17 cellular contexts compared by ENCODE assay signal in genomic region chr12:55700255-55701018, GRCh38. TPM values are rescaled to one million over a fixed set of nuclear protein-coding genes. Genes with fewer than 3 reads are reported as not detected.
DNase-seq lines count a peak whose midpoint lies in the region; ATAC-seq lines count a peak whose summit lies in the region.
"Had no signal": no experiment of that assay in that cellular context is flagged by ENCODE, and none has a peak within 500 bp of the region (broad histone marks: within the 10 kb centered on the region; RNA-seq: fewer than 3 reads in every experiment).

No MANE protein-coding gene starts in this region.

- no peaks in the 10 kb centered on the region for H3K27me3 Mint-ChIP-seq in activated T-cell treated with anti-CD3 and anti-CD28 coated beads, Interleukin-2, amount 50 U/mL, for 72 hours (ENCODE audit: low read depth)
- H3K27me3 Mint-ChIP-seq in activated naive CD4-positive, alpha-beta T cell treated with anti-CD3 and anti-CD28 coated beads for 36 hours (ENCODE audit: low read depth) = no peaks in the 10 kb centered on the region

- peaks cover 6% of the 10 kb centered on the region for H3K4me1 ChIP-seq in right cardiac atrium (ENCODE audit: control insufficient read depth, insufficient read depth, low read length)
- no peaks in the 10 kb centered on the region for H3K4me1 ChIP-seq in effector memory CD4-positive, alpha-beta T cell (ENCODE audit: control insufficient read depth, insufficient read depth, low read length, poor library complexity, severe bottlenecking)
- H3K4me1 ChIP-seq: body of pancreas had no signal

- H3K36me3 ChIP-seq in effector memory CD4-positive, alpha-beta T cell (ENCODE audit: control insufficient read depth, insufficient read depth, low read length) = no peaks in the 10 kb centered on the region

- H3K9me3 ChIP-seq in right cardiac atrium (ENCODE audit: control insufficient read depth, low read length) = no peaks in the 10 kb centered on the region
- H3K9me3 ChIP-seq in effector memory CD4-positive, alpha-beta T cell (ENCODE audit: control insufficient read depth, low read length) = no peaks in the 10 kb centered on the region
- H3K9me3 ChIP-seq: body of pancreas, tibial nerve had no signal

- CTCF ChIA-PET in activated naive CD4-positive, alpha-beta T cell treated with anti-CD3 and anti-CD28 coated beads for 36 hours (lab: Charles Lee) = no interaction called here

- no peaks in the 10 kb centered on the region for H3K27me3 ChIP-seq in right cardiac atrium (ENCODE audit: control insufficient read depth, insufficient read depth)
- H3K27me3 ChIP-seq in effector memory CD4-positive, alpha-beta T cell (replicated peaks; ENCODE audit: control insufficient read depth, insufficient read depth, low read length, poor library complexity, severe bottlenecking) = no peaks in the 10 kb centered on the region
- H3K27me3 ChIP-seq: body of pancreas, tibial nerve had no signal

- 79% methylated on average over 21 of the region's 21 CpGs for WGBS in right cardiac atrium

- no peaks in the 10 kb centered on the region for H3K9me3 Mint-ChIP-seq in activated T-cell treated with anti-CD3 and anti-CD28 coated beads, Interleukin-2, amount 50 U/mL, for 72 hours
- H3K9me3 Mint-ChIP-seq in activated naive CD4-positive, alpha-beta T cell treated with anti-CD3 and anti-CD28 coated beads for 36 hours = no peaks in the 10 kb centered on the region
- H3K9me3 Mint-ChIP-seq: activated T-helper 1 cell treated with anti-CD3 and anti-CD28 coated beads, Interleukin-12 subunit alpha, Interleukin-12 subunit beta, Interleukin-2, Interleukin-4 antibody, amounts not matched to agents 30 ng/mL and 10 ng/mL and 1 ng/mL, durations not matched to agents 14 hours and 24 hours and 36 hours; nephron had no signal

- no peak for ATAC-seq in right cardiac atrium
- no peak for ATAC-seq in activated T-cell treated with anti-CD3 and anti-CD28 coated beads, Interleukin-2, amount 50 U/mL, for 72 hours (replicated peaks in 1 of 2)
- ATAC-seq: body of pancreas, left colon had no signal

- no peak overlapping the region for H3K27ac Mint-ChIP-seq in activated T-cell treated with anti-CD3 and anti-CD28 coated beads, Interleukin-2, amount 50 U/mL, for 72 hours
- H3K27ac Mint-ChIP-seq in activated naive CD4-positive, alpha-beta T cell treated with anti-CD3 and anti-CD28 coated beads for 36 hours = no peak overlapping the region
- H3K27ac Mint-ChIP-seq: activated T-helper 1 cell treated with anti-CD3 and anti-CD28 coated beads, Interleukin-12 subunit alpha, Interleukin-12 subunit beta, Interleukin-2, Interleukin-4 antibody, amounts not matched to agents 30 ng/mL and 10 ng/mL and 1 ng/mL, durations not matched to agents 14 hours and 24 hours and 36 hours had no signal

- H3K4me3 ChIP-seq in right cardiac atrium (ENCODE audit: low read length) = no peak overlapping the region
- H3K4me3 ChIP-seq in effector memory CD4-positive, alpha-beta T cell (ENCODE audit: insufficient read depth, low read depth, low read length, poor library complexity, severe bottlenecking) = no peak overlapping the region
- H3K4me3 ChIP-seq: body of pancreas, skin epidermis, tibial nerve had no signal

- H3K4me3 Mint-ChIP-seq in activated T-cell treated with anti-CD3 and anti-CD28 coated beads, Interleukin-2, amount 50 U/mL, for 72 hours = no peak overlapping the region
- no peak overlapping the region for H3K4me3 Mint-ChIP-seq in activated naive CD4-positive, alpha-beta T cell treated with anti-CD3 and anti-CD28 coated beads for 36 hours
- H3K4me3 Mint-ChIP-seq: activated T-helper 1 cell treated with anti-CD3 and anti-CD28 coated beads, Interleukin-12 subunit alpha, Interleukin-12 subunit beta, Interleukin-2, Interleukin-4 antibody, amounts not matched to agents 30 ng/mL and 10 ng/mL and 1 ng/mL, durations not matched to agents 14 hours and 24 hours and 36 hours; nephron had no signal

- H3K4me1 Mint-ChIP-seq in activated T-cell treated with anti-CD3 and anti-CD28 coated beads, Interleukin-2, amount 50 U/mL, for 72 hours (ENCODE audit: low read depth) = no peaks in the 10 kb centered on the region
- H3K4me1 Mint-ChIP-seq in activated naive CD4-positive, alpha-beta T cell treated with anti-CD3 and anti-CD28 coated beads for 36 hours (ENCODE audit: low read depth) = no peaks in the 10 kb centered on the region

- peak; percentile 9 for DNase-seq in 8988T
- peak; percentile 84 for DNase-seq in LHCN-M2 (ENCODE audit: low read depth)
- DNase-seq in T1000 (lab: John Stamatoyannopoulos, UW) = peak; percentile 63
- DNase-seq in right cardiac atrium = peak in 2 of 3 donors; percentile 48 to 56
- no peak for DNase-seq in activated T-cell treated with anti-CD3 and anti-CD28 coated beads, Interleukin-2, amount 50 U/mL, for 72 hours
- no peak for DNase-seq in effector memory CD4-positive, alpha-beta T cell
- no peak for DNase-seq in GM19238 (ENCODE audit: insufficient read length, low spot score)
- no peak for DNase-seq in activated naive CD4-positive, alpha-beta T cell treated with anti-CD3 and anti-CD28 coated beads for 36 hours
- DNase-seq: activated CD4-positive, alpha-beta T cell treated with anti-CD3 and anti-CD28 coated beads for 4 hours; body of pancreas; NCI-H1436; NCI-H748 treated with DMSO at 0.1 percent for 48 hours had no signal

- H3K36me3 Mint-ChIP-seq in activated T-cell treated with anti-CD3 and anti-CD28 coated beads, Interleukin-2, amount 50 U/mL, for 72 hours (ENCODE audit: insufficient read depth in 2 of 2) = peaks cover 0 to 1% of the 10 kb centered on the region in 2 donors
- no peaks in the 10 kb centered on the region for H3K36me3 Mint-ChIP-seq in activated naive CD4-positive, alpha-beta T cell treated with anti-CD3 and anti-CD28 coated beads for 36 hours (ENCODE audit: low read depth)

- peak overlapping the region; percentile 62 for H3K27ac ChIP-seq in right cardiac atrium (ENCODE audit: low read length)
- H3K27ac ChIP-seq in effector memory CD4-positive, alpha-beta T cell (ENCODE audit: insufficient read depth, low read length, poor library complexity, severe bottlenecking) = no peak overlapping the region
- H3K27ac ChIP-seq: body of pancreas, skin epidermis had no signal

- intact Hi-C loops in right cardiac atrium (cut with DNase I) = no loop called here
- intact Hi-C loops in activated naive CD4-positive, alpha-beta T cell treated with anti-CD3 and anti-CD28 coated beads for 36 hours (cut with micrococcal nuclease) = no loop called here

RNA-seq across cellular contexts. Expression of gene ITGA7, which starts 7.3 kb away (rescaled TPM):
- total RNA-seq in LHCN-M2 (2014; rRNA removed) (135 and 217 TPM in 2 replicates), right cardiac atrium (100 to 1,000 TPM; 465 to 674 (median 604) TPM)
- polyA plus RNA-seq in LHCN-M2 (2012) = 67.9 TPM
- polyA plus RNA-seq in right cardiac atrium = 288 TPM
- 1 to 10 TPM; 6.6 to 8.9 TPM for total RNA-seq in activated T-cell treated with anti-CD3 and anti-CD28 coated beads, Interleukin-2, amount 50 U/mL, for 72 hours
- 1 to 10 TPM; 3.9 to 4.8 TPM for total RNA-seq in activated naive CD4-positive, alpha-beta T cell treated with anti-CD3 and anti-CD28 coated beads for 36 hours

RNA-seq across cellular contexts. Expression of gene BLOC1S1, which starts 15.4 kb away (rescaled TPM):
- 118 and 135 TPM in 2 replicates for total RNA-seq in LHCN-M2 (2014; rRNA removed)
- polyA plus RNA-seq in LHCN-M2 (2012) = 374 TPM
- 100 to 1,000 TPM; 134 to 149 (median 139) TPM for total RNA-seq in right cardiac atrium
- 205 TPM for polyA plus RNA-seq in right cardiac atrium
- total RNA-seq in activated T-cell treated with anti-CD3 and anti-CD28 coated beads, Interleukin-2, amount 50 U/mL, for 72 hours = 100 to 1,000 TPM; 116 to 121 TPM
- total RNA-seq in activated naive CD4-positive, alpha-beta T cell treated with anti-CD3 and anti-CD28 coated beads for 36 hours = 100 to 1,000 TPM; 118 to 124 TPM

RNA-seq across cellular contexts. Expression of gene RDH5, which starts 19.8 kb away (rescaled TPM):
- total RNA-seq in LHCN-M2 (2014; rRNA removed) (147 and 216 TPM in 2 replicates), right cardiac atrium (10 to 100 TPM; 15.9 to 27.7 (median 23.3) TPM)
- 29.0 TPM for polyA plus RNA-seq in LHCN-M2 (2012)
- polyA plus RNA-seq in right cardiac atrium = 24.1 TPM
- 1 to 10 TPM; 7.3 to 9.3 TPM for total RNA-seq in activated T-cell treated with anti-CD3 and anti-CD28 coated beads, Interleukin-2, amount 50 U/mL, for 72 hours
- 1 to 10 TPM; 2.1 to 2.6 TPM for total RNA-seq in activated naive CD4-positive, alpha-beta T cell treated with anti-CD3 and anti-CD28 coated beads for 36 hours

RNA-seq across cellular contexts. Expression of gene CD63, which starts 28.4 kb away (rescaled TPM):
- 2,065 and 2,281 TPM in 2 replicates for total RNA-seq in LHCN-M2 (2014; rRNA removed)
- polyA plus RNA-seq in LHCN-M2 (2012) = 3,617 TPM
- total RNA-seq in right cardiac atrium = 1,000 to 10,000 TPM; 1,076 to 1,430 (median 1,264) TPM
- 1,376 TPM for polyA plus RNA-seq in right cardiac atrium
- 100 to 1,000 TPM; 122 to 154 TPM for total RNA-seq in activated T-cell treated with anti-CD3 and anti-CD28 coated beads, Interleukin-2, amount 50 U/mL, for 72 hours
- 10 to 100 TPM; 62.3 to 73.6 TPM for total RNA-seq in activated naive CD4-positive, alpha-beta T cell treated with anti-CD3 and anti-CD28 coated beads for 36 hours

RNA-seq across cellular contexts. Expression of gene GDF11, which starts 42.5 kb away (rescaled TPM):
- 10.0 and 17.3 TPM in 2 replicates for total RNA-seq in LHCN-M2 (2014; rRNA removed)
- polyA plus RNA-seq in LHCN-M2 (2012) = 21.0 TPM
- 10 to 100 TPM; 16.2 to 17.5 (median 16.7) TPM for total RNA-seq in right cardiac atrium
- 11.5 TPM for polyA plus RNA-seq in right cardiac atrium
- 1 to 10 TPM; 3.4 to 4.8 TPM for total RNA-seq in activated T-cell treated with anti-CD3 and anti-CD28 coated beads, Interleukin-2, amount 50 U/mL, for 72 hours
- total RNA-seq in activated naive CD4-positive, alpha-beta T cell treated with anti-CD3 and anti-CD28 coated beads for 36 hours = 1 to 10 TPM; 4.2 TPM

Comparison
In these comparisons a context has a peak if more than half of its experiments do, and no peak if none do; other contexts are left out.
1. DNase-seq: peak in 8988T (single experiment), LHCN-M2 (single experiment), T1000 (single experiment) and right cardiac atrium (2 of 3); none in activated T-cell treated with anti-CD3 and anti-CD28 coated beads, Interleukin-2, amount 50 U/mL, for 72 hours (0 of 2), effector memory CD4-positive, alpha-beta T cell (0 of 3), GM19238 (single experiment) and activated naive CD4-positive, alpha-beta T cell treated with anti-CD3 and anti-CD28 coated beads for 36 hours (single experiment).
2. RNA of gene ITGA7, which starts 7.3 kb away (total RNA-seq): 465 to 674 TPM in right cardiac atrium and 135 to 217 TPM in LHCN-M2; 6.6 to 8.9 TPM in activated T-cell treated with anti-CD3 and anti-CD28 coated beads, Interleukin-2, amount 50 U/mL, for 72 hours and 3.9 to 4.8 TPM in activated naive CD4-positive, alpha-beta T cell treated with anti-CD3 and anti-CD28 coated beads for 36 hours; every median in the first group is over 10 times any median in the second.